ENCODE assay signal across 9 cellular contexts in the genomic region with DNA sequence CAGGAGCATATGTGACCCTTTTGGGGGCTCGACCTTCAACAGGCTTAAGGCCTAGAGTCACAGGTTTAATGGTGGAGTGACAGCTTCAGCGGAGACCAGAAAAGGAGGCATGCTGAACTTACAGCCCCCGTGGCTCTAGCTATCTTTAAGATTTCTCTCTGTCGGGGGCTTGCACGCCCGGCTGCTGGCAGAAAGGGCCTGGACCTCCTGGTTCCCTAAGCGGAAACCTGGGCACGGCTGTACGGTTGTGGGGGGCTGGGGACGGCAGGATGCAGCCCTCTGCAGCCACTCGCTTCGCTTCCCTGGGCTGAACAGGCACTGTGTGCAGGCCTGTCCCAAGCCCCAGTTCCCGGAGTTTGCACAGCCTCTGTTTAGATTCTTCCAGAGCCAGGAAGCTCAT. TPM values are rescaled to one million over a fixed set of nuclear protein-coding genes. Genes with fewer than 3 reads are reported as not detected.
DNase-seq lines count a peak whose midpoint lies in the region; ATAC-seq, FAIRE-seq and TF ChIP-seq lines count a peak whose summit lies in the region.
"Had no signal": no experiment of that assay in that cellular context is flagged by ENCODE, and none has a peak within 500 bp of the region (broad histone marks: within the 10 kb centered on the region; RNA-seq: fewer than 3 reads in every experiment).

No MANE protein-coding gene starts in this region.

- no peaks in the 10 kb centered on the region for H3K9me3 ChIP-seq in H9 (ENCODE audit: control insufficient read depth, low read depth, low read length)
- H3K9me3 ChIP-seq in spleen: no peaks in the 10 kb centered on the region

- no peak overlapping the region for H3K56ac ChIP-seq in H9 (ENCODE audit: insufficient read length, low read depth, low read length)

- no peak overlapping the region for H3K27ac ChIP-seq in H9 (ENCODE audit: insufficient read length, low read depth, low read length)
- H3K27ac ChIP-seq in spleen: peak overlapping the region in 4 of 8 donors; percentile 41 to 55 (median 50)

- H3K14ac ChIP-seq in H9 (ENCODE audit: insufficient read depth, low read length): no peak overlapping the region; the same call in 1 of the 2 replicates

- peak overlapping the region; percentile 70 for H3K4me2 ChIP-seq in H9 (ENCODE audit: insufficient read depth, insufficient read length, low read length)

- no peaks in the 10 kb centered on the region for H3K79me1 ChIP-seq in H9 (ENCODE audit: insufficient read depth, low read depth, low read length, poor library complexity, severe bottlenecking)

- H2AK5ac ChIP-seq in H9 (ENCODE audit: insufficient read length, low read length): no peak overlapping the region

- no peak for ATAC-seq in activated CD8-positive, alpha-beta T cell treated with anti-CD3 and anti-CD28 coated beads for 36 hours
- ATAC-seq in GM21381 (IDR thresholded peaks at IDR 0.05; ENCODE audit: unreplicated experiment): no peak

- intact Hi-C loops in activated CD8-positive, alpha-beta T cell treated with anti-CD3 and anti-CD28 coated beads for 36 hours (cut with micrococcal nuclease): no loop called here
- intact Hi-C loops in spleen (cut with DNase I; ENCODE audit: low total_unique reads): no loop called here

- H3K27ac Mint-ChIP-seq in H9 (0 out of 7 replicates have a peak overlapping the region, but pooled peaks of 1 of the 3 experiments have one; percentile 27), immature natural killer cell (peak overlapping the region in 3 of 6 donors; percentile 17 to 55 (median 21))
- H3K27ac Mint-ChIP-seq in activated CD8-positive, alpha-beta T cell treated with anti-CD3 and anti-CD28 coated beads for 36 hours: no peak overlapping the region

- no peaks in the 10 kb centered on the region for H3K4me1 ChIP-seq in H9 (ENCODE audit: insufficient read depth, low read length)
- peaks cover 7 to 25% (median 16%) of the 10 kb centered on the region in 6 donors for H3K4me1 ChIP-seq in spleen

- H3K4ac ChIP-seq in H9 (ENCODE audit: low read depth, low read length): no peak overlapping the region

- peak overlapping the region; percentile 18 to 80 (median 53) for H3K4me3 ChIP-seq in spleen

- no peak overlapping the region for H3T11ph ChIP-seq in H9 (ENCODE audit: low read length)

- H3K27me3 Mint-ChIP-seq in H9 (ENCODE audit: low read depth): peaks cover 62% of the 10 kb centered on the region
- H3K27me3 Mint-ChIP-seq in activated CD8-positive, alpha-beta T cell treated with anti-CD3 and anti-CD28 coated beads for 36 hours: peaks cover 12% of the 10 kb centered on the region
- H3K27me3 Mint-ChIP-seq in immature natural killer cell (ENCODE audit: low read depth in 3 of 3): peaks cover 0 to 9% (median 5%) of the 10 kb centered on the region in 3 donors

- CTCF ChIA-PET in activated CD8-positive, alpha-beta T cell treated with anti-CD3 and anti-CD28 coated beads for 36 hours (lab: Charles Lee): interaction anchor here (1.1 to 3.2 kb wide), 2 partner anchors 12 to 39 kb away, joined by 3 to 14 read pairs; no protein-coding TSS in a partner anchor

- H2BK12ac ChIP-seq in H9 (ENCODE audit: insufficient read length, low read depth, low read length): no peak overlapping the region

- POLR2A ChIA-PET in activated CD8-positive, alpha-beta T cell treated with anti-CD3 and anti-CD28 coated beads for 36 hours (lab: Charles Lee): interaction anchor here (0.7 to 1.6 kb wide), 2 partner anchors 10 to 50 kb away, joined by 3 read pairs; no protein-coding TSS in a partner anchor

- no peaks in the 10 kb centered on the region for H3K36me3 ChIP-seq in spleen

- no peaks in the 10 kb centered on the region for H4K20me1 ChIP-seq in H9 (ENCODE audit: control insufficient read depth, insufficient read depth, insufficient read length)

- FAIRE-seq in RCC 7860 (lab: Jason Lieb, UNC): no peak

- H2BK5ac ChIP-seq in H9 (ENCODE audit: insufficient read length, low read length): no peak overlapping the region

- H4K5ac ChIP-seq in H9 (ENCODE audit: insufficient read length, low read depth, low read length): no peak overlapping the region

- peak overlapping the region; percentile 62 to 72 for H3K4me3 Mint-ChIP-seq in H9
- peak overlapping the region; percentile 18 for H3K4me3 Mint-ChIP-seq in activated CD8-positive, alpha-beta T cell treated with anti-CD3 and anti-CD28 coated beads for 36 hours
- H3K4me3 Mint-ChIP-seq in immature natural killer cell: peak overlapping the region; percentile 30 to 77 (median 61)

- no peak for DNase-seq in H9
- no peak for DNase-seq in activated CD8-positive, alpha-beta T cell treated with anti-CD3 and anti-CD28 coated beads for 36 hours
- no peak for DNase-seq in immature natural killer cell
- DNase-seq in spleen: no peak
- no peak for DNase-seq in NCI-H2196 treated with DMSO at 0.1 percent for 48 hours (lab: John Stamatoyannopoulos, UW; ENCODE audit: unreplicated experiment)
- no peak for DNase-seq in SHP77 treated with DMSO at 0.1 percent for 48 hours (lab: John Stamatoyannopoulos, UW)
- no peak for DNase-seq in RCC 7860 (ENCODE audit: low spot score)
- DNase-seq: NCI-H510A had no signal

- peaks cover 11% of the 10 kb centered on the region for H3K23me2 ChIP-seq in H9 (ENCODE audit: insufficient read length, low read depth, low read length, poor library complexity, severe bottlenecking)

- WGBS in H9 (ENCODE audit: extremely low coverage, insufficient read length, low lambda C conversion rate): no CpG with 5 or more reads among the region's 13 CpGs
- 20 to 43% (median 26%) methylated on average over 13 of the region's 13 CpGs for WGBS in spleen, 5 donors

- H2BK15ac ChIP-seq in H9 (ENCODE audit: low read depth, low read length): no peak overlapping the region

- TF ChIP-seq POLR2A in spleen (IDR thresholded peaks at IDR 0.05): no peak

- H3K27me3 ChIP-seq in H9 (ENCODE audit: insufficient read depth, low read length) (peaks cover 22% of the 10 kb centered on the region; the same call in 1 of the 2 replicates), spleen (replicated peaks in 1 of 7) (peaks cover 0 to 55% (median 29%) of the 10 kb centered on the region in 7 donors)

- H2BK20ac ChIP-seq in H9 (ENCODE audit: low read depth, low read length, poor library complexity, severe bottlenecking): no peak overlapping the region

- no peak overlapping the region for H3K23ac ChIP-seq in H9 (ENCODE audit: insufficient read length, low read depth, low read length)

- no peaks in the 10 kb centered on the region for H3K9me3 Mint-ChIP-seq in H9
- H3K9me3 Mint-ChIP-seq in activated CD8-positive, alpha-beta T cell treated with anti-CD3 and anti-CD28 coated beads for 36 hours: no peaks in the 10 kb centered on the region
- H3K9me3 Mint-ChIP-seq in immature natural killer cell: peaks cover 0 to 2% (median 0%) of the 10 kb centered on the region in 6 donors

- no peak overlapping the region for H2AFZ ChIP-seq in H9 (ENCODE audit: low read length)

- H3K18ac ChIP-seq in H9 (ENCODE audit: insufficient read length, low read depth, low read length): no peak overlapping the region

- no peak overlapping the region for H3K9ac ChIP-seq in H9 (ENCODE audit: extremely low read depth, insufficient read length, low read length)

- H4K8ac ChIP-seq in H9 (replicated peaks; ENCODE audit: insufficient read length, low read depth, low read length): no peak overlapping the region

- no peak for TF ChIP-seq CTCF in H9 (conservative IDR thresholded peaks at IDR 0.05)
- no peak for TF ChIP-seq CTCF in activated CD8-positive, alpha-beta T cell treated with anti-CD3 and anti-CD28 coated beads for 36 hours (IDR thresholded peaks at IDR 0.05)
- TF ChIP-seq CTCF in spleen (IDR thresholded peaks at IDR 0.05 in 8 of 11, conservative IDR thresholded peaks at IDR 0.05 in 3 of 11): no peak

- H3K4me1 Mint-ChIP-seq in H9: peaks cover 19 to 21% of the 10 kb centered on the region in 2 experiments
- H3K4me1 Mint-ChIP-seq in activated CD8-positive, alpha-beta T cell treated with anti-CD3 and anti-CD28 coated beads for 36 hours (ENCODE audit: low read depth): peaks cover 4% of the 10 kb centered on the region
- H3K4me1 Mint-ChIP-seq in immature natural killer cell: peaks cover 23 to 31% of the 10 kb centered on the region in 2 donors

- no peak overlapping the region for H2BK120ac ChIP-seq in H9 (ENCODE audit: low read depth, low read length, poor library complexity, severe bottlenecking)

- H4K91ac ChIP-seq in H9 (ENCODE audit: insufficient read length, low read depth, low read length): no peak overlapping the region

- H3K36me3 Mint-ChIP-seq in H9 (ENCODE audit: insufficient read depth in 1 of 3, low read depth in 3 of 3) (peaks cover 0 to 2% (median 0%) of the 10 kb centered on the region in 3 experiments; a peak in 3 of 7 replicates), immature natural killer cell (no peaks in the 10 kb centered on the region)
- no peaks in the 10 kb centered on the region for H3K36me3 Mint-ChIP-seq in activated CD8-positive, alpha-beta T cell treated with anti-CD3 and anti-CD28 coated beads for 36 hours (ENCODE audit: low read depth)

- no peaks in the 10 kb centered on the region for H3K79me2 ChIP-seq in H9 (ENCODE audit: insufficient read depth, low read length)

RNA-seq across cellular contexts. Expression of a gene that starts 0.5 kb away (rescaled TPM):
- total RNA-seq in H9 (2021): 27.7 and 28.1 TPM in 2 replicates
- 1 to 10 TPM; 1.6 to 2.1 TPM for total RNA-seq in activated CD8-positive, alpha-beta T cell treated with anti-CD3 and anti-CD28 coated beads for 36 hours
- 1 to 10 TPM; 1.5 to 6.0 (median 2.3) TPM for polyA plus RNA-seq in immature natural killer cell
- 1 to 10 TPM in 6 of 7 donors, under 1 TPM in 1; 0.85 to 3.2 (median 1.4) TPM for total RNA-seq in spleen
- polyA plus RNA-seq in spleen: under 1 TPM; 0.24 to 0.64 (median 0.26) TPM
